ENCODE assay signal across 17 cellular contexts in genomic region chr12:55938826-55939501, GRCh38. TPM values are rescaled to one million over a fixed set of nuclear protein-coding genes. Genes with fewer than 3 reads are reported as not detected.
DNase-seq lines count a peak whose midpoint lies in the region; ATAC-seq, FAIRE-seq and TF ChIP-seq lines count a peak whose summit lies in the region.
"Had no signal": no experiment of that assay in that cellular context is flagged by ENCODE, and none has a peak within 500 bp of the region (broad histone marks: within the 10 kb centered on the region; RNA-seq: fewer than 3 reads in every experiment).

No MANE protein-coding gene starts in this region.

- no peaks in the 10 kb centered on the region for H3K27me3 Mint-ChIP-seq in activated T-cell treated with anti-CD3 and anti-CD28 coated beads, Interleukin-2, amount 50 U/mL, for 24 hours
- H3K27me3 Mint-ChIP-seq in astrocyte (ENCODE audit: low read depth, unreplicated experiment), result no peaks in the 10 kb centered on the region

- FAIRE-seq in astrocyte (lab: Jason Lieb, UNC) (no peak), H54 (lab: Jason Lieb, UNC) (no peak), frontal cortex (lab: Jason Lieb, UNC) (no peak)

- DNase-seq in activated T-cell treated with anti-CD3 and anti-CD28 coated beads, Interleukin-2, amount 50 U/mL, for 24 hours, result peak; percentile 44
- DNase-seq in activated T-cell treated with anti-CD3 and anti-CD28 coated beads for 4 hours (no peak), RWPE2 (ENCODE audit: low spot score) (no peak), astrocyte (ENCODE audit: low read depth) (no peak), H54 (ENCODE audit: insufficient read length, low spot score) (no peak), frontal cortex (ENCODE audit: low spot score in 2 of 2) (no peak), GM19240 (ENCODE audit: insufficient read length, low spot score) (no peak)
- no peak for DNase-seq in stimulated activated effector memory CD8-positive, alpha-beta T cell treated with anti-CD3 and anti-CD28 coated beads, Interleukin-12 subunit alpha, Interleukin-12 subunit beta, amount 100 ng/mL, for 72 hours (ENCODE audit: low spot score in 2 of 2)
- DNase-seq: DMS 273 treated with DMSO at 0.1 percent for 48 hours, endodermal cell, GOT3, NCI-H1105, NCI-H2171 treated with DMSO at 0.1 percent for 48 hours, substantia nigra had no signal

- ATAC-seq in RWPE2 (ENCODE audit: low read depth), result no peak
- peak; percentile 25 for ATAC-seq in stimulated activated effector memory CD8-positive, alpha-beta T cell treated with anti-CD3 and anti-CD28 coated beads, Interleukin-12 subunit alpha, Interleukin-12 subunit beta, amount 100 ng/mL, for 72 hours

- H3K79me2 ChIP-seq in astrocyte (ENCODE audit: insufficient read depth, low read length), result peaks cover 4% of the 10 kb centered on the region

- H3K4me3 Mint-ChIP-seq in activated T-cell treated with anti-CD3 and anti-CD28 coated beads, Interleukin-2, amount 50 U/mL, for 24 hours, result no peak overlapping the region
- peak overlapping the region; percentile 16 for H3K4me3 Mint-ChIP-seq in astrocyte (ENCODE audit: unreplicated experiment)
- H3K4me3 Mint-ChIP-seq in stimulated activated effector memory CD8-positive, alpha-beta T cell treated with anti-CD3 and anti-CD28 coated beads, Interleukin-12 subunit alpha, Interleukin-12 subunit beta, amount 100 ng/mL, for 72 hours, result no peak overlapping the region
- H3K4me3 Mint-ChIP-seq: endodermal cell, neural crest cell had no signal

- peaks cover 83% of the 10 kb centered on the region for H3K4me1 Mint-ChIP-seq in activated T-cell treated with anti-CD3 and anti-CD28 coated beads, Interleukin-2, amount 50 U/mL, for 24 hours (ENCODE audit: low read depth)
- peaks cover 32% of the 10 kb centered on the region for H3K4me1 Mint-ChIP-seq in astrocyte (ENCODE audit: low read depth, unreplicated experiment)
- H3K4me1 Mint-ChIP-seq in stimulated activated effector memory CD8-positive, alpha-beta T cell treated with anti-CD3 and anti-CD28 coated beads, Interleukin-12 subunit alpha, Interleukin-12 subunit beta, amount 100 ng/mL, for 72 hours, result peaks cover 66% of the 10 kb centered on the region

- H2AFZ ChIP-seq in astrocyte (ENCODE audit: low read depth, low read length), result no peak overlapping the region

- no peak overlapping the region for H3K4me3 ChIP-seq in RWPE2 (ENCODE audit: severe bottlenecking)
- no peak overlapping the region for H3K4me3 ChIP-seq in astrocyte (ENCODE audit: insufficient read depth, low read depth, low read length)
- H3K4me3 ChIP-seq: sigmoid colon, SJSA1 had no signal

- H3K9me3 ChIP-seq in RWPE2 (ENCODE audit: severe bottlenecking) (no peaks in the 10 kb centered on the region), astrocyte (ENCODE audit: insufficient read depth, low read depth, low read length) (no peaks in the 10 kb centered on the region)
- H3K9me3 ChIP-seq: sigmoid colon, SJSA1 had no signal

- H3K36me3 Mint-ChIP-seq in activated T-cell treated with anti-CD3 and anti-CD28 coated beads, Interleukin-2, amount 50 U/mL, for 24 hours (ENCODE audit: low read depth), result peaks cover 100% of the 10 kb centered on the region
- H3K36me3 Mint-ChIP-seq in astrocyte (ENCODE audit: low read depth, unreplicated experiment), result peaks cover 41% of the 10 kb centered on the region
- peaks cover 99% of the 10 kb centered on the region for H3K36me3 Mint-ChIP-seq in stimulated activated effector memory CD8-positive, alpha-beta T cell treated with anti-CD3 and anti-CD28 coated beads, Interleukin-12 subunit alpha, Interleukin-12 subunit beta, amount 100 ng/mL, for 72 hours

- no peaks in the 10 kb centered on the region for H4K20me1 ChIP-seq in astrocyte (ENCODE audit: insufficient read depth, low read length)

- TF ChIP-seq CTCF in RWPE2 (IDR thresholded peaks at IDR 0.05; ENCODE audit: poor library complexity, severe bottlenecking), result no peak
- TF ChIP-seq CTCF in astrocyte (IDR thresholded peaks at IDR 0.05; ENCODE audit: insufficient read depth, low read depth, low read length), result no peak

- H3K27ac ChIP-seq in RWPE2 (ENCODE audit: poor library complexity, severe bottlenecking) (peak overlapping the region; percentile 98), astrocyte (ENCODE audit: low read depth, low read length) (no peak overlapping the region)
- H3K27ac ChIP-seq: SJSA1 had no signal

- H3K9ac ChIP-seq in astrocyte (ENCODE audit: low read length), result no peak overlapping the region

- H3K27ac Mint-ChIP-seq in activated T-cell treated with anti-CD3 and anti-CD28 coated beads, Interleukin-2, amount 50 U/mL, for 24 hours, result peak overlapping the region; percentile 98
- peak overlapping the region; percentile 62 for H3K27ac Mint-ChIP-seq in astrocyte (ENCODE audit: unreplicated experiment)
- H3K27ac Mint-ChIP-seq in stimulated activated effector memory CD8-positive, alpha-beta T cell treated with anti-CD3 and anti-CD28 coated beads, Interleukin-12 subunit alpha, Interleukin-12 subunit beta, amount 100 ng/mL, for 72 hours, result peak overlapping the region; percentile 53
- H3K27ac Mint-ChIP-seq: endodermal cell had no signal

- no peak overlapping the region for H3K4me2 ChIP-seq in astrocyte (ENCODE audit: low read length)

- H3K27me3 ChIP-seq in RWPE2 (ENCODE audit: insufficient read depth, poor library complexity, severe bottlenecking) (no peaks in the 10 kb centered on the region), astrocyte (ENCODE audit: insufficient read depth, low read length) (no peaks in the 10 kb centered on the region)
- H3K27me3 ChIP-seq: sigmoid colon, SJSA1 had no signal

- peaks cover 92% of the 10 kb centered on the region for H3K36me3 ChIP-seq in RWPE2 (ENCODE audit: low read depth)
- H3K36me3 ChIP-seq in astrocyte (ENCODE audit: insufficient read depth, low read length), result peaks cover 10% of the 10 kb centered on the region
- H3K36me3 ChIP-seq: SJSA1 had no signal

- no peak for TF ChIP-seq POLR2A in H54 (IDR thresholded peaks at IDR 0.05; ENCODE audit: low read depth, low read length)

- H3K4me1 ChIP-seq in RWPE2 (ENCODE audit: insufficient read depth, poor library complexity, severe bottlenecking) (peaks cover 43% of the 10 kb centered on the region), astrocyte (ENCODE audit: insufficient read depth, low read length) (peaks cover 18% of the 10 kb centered on the region)

- no peaks in the 10 kb centered on the region for H3K9me3 Mint-ChIP-seq in activated T-cell treated with anti-CD3 and anti-CD28 coated beads, Interleukin-2, amount 50 U/mL, for 24 hours
- no peaks in the 10 kb centered on the region for H3K9me3 Mint-ChIP-seq in astrocyte (ENCODE audit: unreplicated experiment)
- H3K9me3 Mint-ChIP-seq in stimulated activated effector memory CD8-positive, alpha-beta T cell treated with anti-CD3 and anti-CD28 coated beads, Interleukin-12 subunit alpha, Interleukin-12 subunit beta, amount 100 ng/mL, for 72 hours, result no peaks in the 10 kb centered on the region
- H3K9me3 Mint-ChIP-seq: endodermal cell, neural crest cell had no signal

RNA-seq across cellular contexts. Expression of gene DGKA, which starts 8.0 kb away (rescaled TPM):
- total RNA-seq in astrocyte (108 and 118 TPM in 2 replicates), frontal cortex (7.7 TPM)

RNA-seq across cellular contexts. Expression of gene PYM1, which starts 11.3 kb away (rescaled TPM):
- total RNA-seq in astrocyte, result 31.5 and 33.6 TPM in 2 replicates
- total RNA-seq in frontal cortex, result 22.4 TPM

RNA-seq across cellular contexts. Expression of gene PMEL, which starts 26.9 kb away (rescaled TPM):
- total RNA-seq in astrocyte (3.9 and 13.8 TPM in 2 replicates), frontal cortex (not detected)

RNA-seq across cellular contexts. Expression of gene CDK2, which starts 27.7 kb away (rescaled TPM):
- total RNA-seq in astrocyte, result 37.8 and 44.3 TPM in 2 replicates
- total RNA-seq in frontal cortex, result 5.3 TPM

RNA-seq across cellular contexts. Expression of gene RAB5B, which starts 34.9 kb away (rescaled TPM):
- total RNA-seq in astrocyte (110 and 127 TPM in 2 replicates), frontal cortex (33.0 TPM)

Comparison
In these comparisons a context has a peak if more than half of its experiments do, and no peak if none do; other contexts are left out.
1. RNA of gene DGKA, which starts 8.0 kb away (total RNA-seq): 108 to 118 TPM in astrocyte; 7.7 TPM in frontal cortex (single experiment); every median in the first group is over 10 times any median in the second.
2. Peak in every context shown above with its lines, with median percentiles within 50 percentile points of each other: H3K27ac Mint-ChIP-seq.